In the genomic region with DNA sequence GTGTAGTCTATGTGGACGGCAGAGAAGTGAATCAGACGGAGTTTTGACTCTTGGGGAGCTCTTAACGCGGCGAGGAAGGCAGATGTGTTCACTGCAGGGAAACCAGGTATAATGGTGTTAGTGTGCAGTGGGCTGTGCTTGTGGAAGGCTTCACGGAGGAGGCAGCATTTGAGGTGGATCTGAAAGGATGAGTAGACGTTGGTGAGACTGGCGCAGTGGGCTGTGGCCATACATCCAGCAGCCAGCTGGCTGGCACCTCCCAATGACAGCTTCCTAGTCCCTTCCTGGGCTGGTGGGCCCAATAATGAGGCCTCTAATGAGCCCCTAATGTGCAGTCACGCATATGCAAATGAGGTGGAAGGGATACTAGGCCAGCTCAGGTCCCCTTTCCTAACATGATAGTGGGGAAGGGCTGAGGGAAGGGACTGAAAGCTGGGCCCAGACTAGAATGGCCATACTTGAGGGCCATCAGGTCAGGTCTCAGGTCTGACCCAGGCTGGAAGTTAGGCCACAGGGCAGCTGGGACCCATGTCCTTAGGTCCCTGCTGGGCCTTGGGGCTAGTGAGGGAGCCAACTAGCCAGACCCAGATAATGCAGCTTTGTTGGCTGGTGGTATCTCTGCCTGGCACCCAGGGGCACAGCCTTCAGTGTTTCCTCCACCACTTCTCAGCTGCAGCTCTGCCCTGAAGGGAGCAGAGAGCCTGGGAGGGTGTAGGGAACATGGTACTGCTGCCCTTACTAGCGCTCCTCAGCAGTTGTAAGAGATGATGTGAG, we compare ENCODE assay signal across 8 cellular contexts. TPM values are rescaled to one million over a fixed set of nuclear protein-coding genes. Genes with fewer than 3 reads are reported as not detected.
DNase-seq lines count a peak whose midpoint lies in the region; ATAC-seq, FAIRE-seq and TF ChIP-seq lines count a peak whose summit lies in the region.
"Had no signal": no experiment of that assay in that cellular context is flagged by ENCODE, and none has a peak within 500 bp of the region (broad histone marks: within the 10 kb centered on the region; RNA-seq: fewer than 3 reads in every experiment).

No MANE protein-coding gene starts in this region.

- peak; percentile 44 for FAIRE-seq in keratinocyte (lab: Jason Lieb, UNC)

- H4K91ac ChIP-seq in IMR-90 (ENCODE audit: insufficient read depth, low read depth, low read length) = no peak overlapping the region

- intact Hi-C loops in IMR-90 (cut with micrococcal nuclease) = loop anchor here (5.0 kb wide), 1 partner anchor 42 kb away; no protein-coding TSS in a partner anchor

- peaks cover 67% of the 10 kb centered on the region for H3K4me1 Mint-ChIP-seq in activated naive CD4-positive, alpha-beta T cell treated with anti-CD3 and anti-CD28 coated beads, Interleukin-2, amount 50 U/mL, for 24 hours

- H4K8ac ChIP-seq in IMR-90 (ENCODE audit: low read depth in 2 of 2, low read length in 2 of 2) = peak overlapping the region; percentile 67 to 74; a peak in 2 of 4 replicates

- H3K4me1 ChIP-seq in IMR-90 (ENCODE audit: control insufficient read depth, insufficient read depth, low read length) (peaks cover 26% of the 10 kb centered on the region), keratinocyte (ENCODE audit: control insufficient read depth, extremely low read depth, insufficient read depth, low read length) (peaks cover 73% of the 10 kb centered on the region), stomach smooth muscle (ENCODE audit: control insufficient read depth, insufficient read depth, low read length) (peaks cover 78% of the 10 kb centered on the region)

- H3K36me3 Mint-ChIP-seq in activated naive CD4-positive, alpha-beta T cell treated with anti-CD3 and anti-CD28 coated beads, Interleukin-2, amount 50 U/mL, for 24 hours = peaks cover 8% of the 10 kb centered on the region

- H3K4ac ChIP-seq in IMR-90 (ENCODE audit: low read depth, low read length) = peak overlapping the region; percentile 73

- dilution Hi-C loops in IMR-90 (cut with HindIII; ENCODE audit: low sequenced_read_pairs, unreplicated experiment) = no loop called here
- dilution Hi-C loops in keratinocyte (cut with MboI; ENCODE audit: extremely low pct_ligation_motif_present, low sequenced_read_pairs) = no loop called here

- H3K79me1 ChIP-seq in IMR-90 (ENCODE audit: low read depth in 1 of 2, low read length in 2 of 2) = peaks cover 6 to 54% of the 10 kb centered on the region in 2 experiments; a peak in 3 of 4 replicates

- H3K9ac ChIP-seq in IMR-90 (ENCODE audit: low read depth, low read length) (peak overlapping the region; percentile 79; the same call in 1 of the 2 replicates), keratinocyte (ENCODE audit: control insufficient read depth, extremely low read depth, insufficient read depth, low read length) (peak overlapping the region; percentile 88), stomach smooth muscle (ENCODE audit: low read length in 2 of 2) (peak overlapping the region; percentile 75)

- CTCF ChIA-PET in IMR-90 (lab: Yijun Ruan, JAX) = interaction anchor here (0.8 to 1.9 kb wide), 2 partner anchors 10 kb away, joined by 3 to 9 read pairs; partner anchors contain the start of gene TRAPPC3

- peak overlapping the region; percentile 98 for H3K27ac Mint-ChIP-seq in activated naive CD4-positive, alpha-beta T cell treated with anti-CD3 and anti-CD28 coated beads, Interleukin-2, amount 50 U/mL, for 24 hours

- WGBS in IMR-90 (ENCODE audit: extremely low coverage in 2 of 2, insufficient read length in 1 of 2), 2 experiments = 92% methylated on average over 7 of the region's 10 CpGs; no CpG with 5 or more reads in 1 of the 2 experiments

- peak overlapping the region; percentile 83 for H3K23ac ChIP-seq in IMR-90 (ENCODE audit: low read depth, low read length)

- H3K27me3 Mint-ChIP-seq in activated naive CD4-positive, alpha-beta T cell treated with anti-CD3 and anti-CD28 coated beads, Interleukin-2, amount 50 U/mL, for 24 hours = no peaks in the 10 kb centered on the region

- DNase-seq in IMR-90 = no peak
- DNase-seq in keratinocyte (ENCODE audit: low read depth, low spot score) = no peak
- no peak for DNase-seq in GM19240 (ENCODE audit: insufficient read length, low spot score)
- DNase-seq in stimulated activated naive CD4-positive, alpha-beta T cell (lab: John Stamatoyannopoulos, UW) = no peak
- DNase-seq: stimulated activated naive CD4-positive, alpha-beta T cell treated with Interleukin-2 at 50 U/mL for 16 hours had no signal

- H3K36me3 ChIP-seq in IMR-90 (ENCODE audit: control insufficient read depth, insufficient read depth, low read length) (peaks cover 15% of the 10 kb centered on the region), keratinocyte (ENCODE audit: control insufficient read depth in 2 of 2, extremely low read depth in 1 of 2, insufficient read depth in 2 of 2, low read length in 2 of 2) (peaks cover 6 to 49% of the 10 kb centered on the region in 2 experiments), stomach smooth muscle (ENCODE audit: control insufficient read depth in 2 of 2, insufficient read depth in 2 of 2, low read length in 2 of 2) (peaks cover 3 to 8% of the 10 kb centered on the region in 2 donors)

- H2BK5ac ChIP-seq in IMR-90 (ENCODE audit: low read depth, low read length, poor library complexity, severe bottlenecking) = peak overlapping the region; percentile 54

- in situ Hi-C loops in IMR-90 (cut with MboI; ENCODE audit: low sequenced_read_pairs) = no loop called here

- H2BK20ac ChIP-seq in IMR-90 (ENCODE audit: low read depth, low read length) = no peak overlapping the region

- no peak for TF ChIP-seq CTCF in IMR-90 (conservative IDR thresholded peaks at IDR 0.05; ENCODE audit: low read depth, low read length)
- no peak for TF ChIP-seq CTCF in keratinocyte (optimal IDR thresholded peaks at IDR 0.05 in 1 of 3, IDR thresholded peaks at IDR 0.05 in 1 of 3, conservative IDR thresholded peaks at IDR 0.05 in 1 of 3; ENCODE audit: extremely low read depth in 1 of 3, insufficient read depth in 2 of 3, low read length in 3 of 3)

- H4K20me1 ChIP-seq in IMR-90 (ENCODE audit: insufficient read depth, low read length) (peaks cover 83% of the 10 kb centered on the region), keratinocyte (ENCODE audit: control insufficient read depth, extremely low read depth, insufficient read depth, low read length) (peaks cover 8% of the 10 kb centered on the region)

- H2BK15ac ChIP-seq in IMR-90 (ENCODE audit: low read depth, low read length) = no peak overlapping the region

- H2AK5ac ChIP-seq in IMR-90 (ENCODE audit: low read depth, low read length) = peak overlapping the region; percentile 43; the same call in 1 of the 2 replicates

- H3K9me3 Mint-ChIP-seq in activated naive CD4-positive, alpha-beta T cell treated with anti-CD3 and anti-CD28 coated beads, Interleukin-2, amount 50 U/mL, for 24 hours = no peaks in the 10 kb centered on the region

- H3K4me3 Mint-ChIP-seq in activated naive CD4-positive, alpha-beta T cell treated with anti-CD3 and anti-CD28 coated beads, Interleukin-2, amount 50 U/mL, for 24 hours = peak overlapping the region; percentile 88

- no peak overlapping the region for H2AFZ ChIP-seq in IMR-90 (replicated peaks; ENCODE audit: low read length, poor library complexity)
- no peak overlapping the region for H2AFZ ChIP-seq in keratinocyte (ENCODE audit: control insufficient read depth, low read length)

- no peak overlapping the region for H4K5ac ChIP-seq in IMR-90 (ENCODE audit: low read depth, low read length)

- H3K79me2 ChIP-seq in keratinocyte (ENCODE audit: control insufficient read depth, insufficient read depth, low read length) = peaks cover 92% of the 10 kb centered on the region

- no peak for ATAC-seq in IMR-90 (ENCODE audit: low read depth)
- no peak for ATAC-seq in GM19328 (IDR thresholded peaks at IDR 0.05; ENCODE audit: unreplicated experiment)

- peak overlapping the region; percentile 74 for H3K14ac ChIP-seq in IMR-90 (replicated peaks; ENCODE audit: low read depth, low read length)

- no peak overlapping the region for H3K4me3 ChIP-seq in IMR-90 (ENCODE audit: insufficient read depth, low read depth, low read length)
- peak overlapping the region; percentile 9 to 59 (median 56) for H3K4me3 ChIP-seq in keratinocyte (ENCODE audit: control insufficient read depth in 2 of 3, extremely low read depth in 1 of 3, insufficient read depth in 2 of 3, low read depth in 1 of 3, low read length in 3 of 3)
- H3K4me3 ChIP-seq in stomach smooth muscle (ENCODE audit: low read length in 2 of 2) = peak overlapping the region; percentile 71 to 75

- TF ChIP-seq POLR2A in IMR-90 (IDR thresholded peaks at IDR 0.05; ENCODE audit: low read depth, low read length) = no peak

- H3K27me3 ChIP-seq in IMR-90 (ENCODE audit: control insufficient read depth, insufficient read depth, low read length) = no peaks in the 10 kb centered on the region
- H3K27me3 ChIP-seq in keratinocyte (ENCODE audit: control insufficient read depth, extremely low read depth, insufficient read depth, low read length) = no peaks in the 10 kb centered on the region
- no peaks in the 10 kb centered on the region for H3K27me3 ChIP-seq in stomach smooth muscle (ENCODE audit: control insufficient read depth in 1 of 2, insufficient read depth in 2 of 2, low read length in 2 of 2)

- H3K4me2 ChIP-seq in IMR-90 (ENCODE audit: low read depth, low read length) (peak overlapping the region; percentile 81; the same call in 1 of the 2 replicates), keratinocyte (ENCODE audit: control insufficient read depth, extremely low read depth, insufficient read depth, low read depth, low read length) (peak overlapping the region; percentile 95)

- H2BK120ac ChIP-seq in IMR-90 (ENCODE audit: low read depth, low read length) = no peak overlapping the region

- BruUV-seq in IMR-90 (replicated peaks; lab: Mats Ljungman, UMichigan) = no TSS peak

- no peak for TF ChIP-seq RAD21 in IMR-90 (IDR thresholded peaks at IDR 0.05; ENCODE audit: low read length)

- H3K9me1 ChIP-seq in IMR-90 (ENCODE audit: insufficient read depth, low read length) (peaks cover 20% of the 10 kb centered on the region), keratinocyte (ENCODE audit: control insufficient read depth, extremely low read depth, insufficient read depth, low read length) (no peaks in the 10 kb centered on the region)

- H3K27ac ChIP-seq in IMR-90 (ENCODE audit: insufficient read depth, low read length) (peak overlapping the region; percentile 89; the same call in 1 of the 2 replicates), keratinocyte (ENCODE audit: control insufficient read depth, insufficient read depth, low read length) (peak overlapping the region; percentile 98), stomach smooth muscle (ENCODE audit: low read length) (peak overlapping the region; percentile 81)

- POLR2A ChIA-PET in IMR-90 (lab: Charles Lee; ENCODE audit: unreplicated experiment) = no interaction called here

- H2AK9ac ChIP-seq in IMR-90 (replicated peaks; ENCODE audit: low read depth, low read length, poor library complexity) = peak overlapping the region; percentile 91

- no peak overlapping the region for H3K18ac ChIP-seq in IMR-90 (ENCODE audit: low read depth, low read length)

- H3K9me3 ChIP-seq in IMR-90 (ENCODE audit: control insufficient read depth, insufficient read depth, low read length) (no peaks in the 10 kb centered on the region), keratinocyte (ENCODE audit: control insufficient read depth, low read depth, low read length) (no peaks in the 10 kb centered on the region), stomach smooth muscle (ENCODE audit: control insufficient read depth in 2 of 2, low read length in 2 of 2) (no peaks in the 10 kb centered on the region)

- H3K56ac ChIP-seq in IMR-90 (ENCODE audit: extremely low read depth, insufficient read depth, low read length) = no peak overlapping the region

RNA-seq across cellular contexts. Expression of gene MAP7D1, which starts 3.8 kb away (rescaled TPM):
- total RNA-seq in IMR-90 (2012; rRNA removed) = 30.8 and 32.3 TPM in 2 replicates
- polyA plus RNA-seq in IMR-90 (2012; rRNA removed) = 81.9 and 83.2 TPM in 2 replicates
- 96.4 and 165 TPM in 2 replicates for polyA plus RNA-seq in IMR-90 (2012; cell fraction: cytosol; rRNA removed)
- 182 and 323 TPM in 2 replicates for polyA plus RNA-seq in IMR-90 (2012; cell fraction: nucleus; rRNA removed; ENCODE audit: low replicate concordance)
- 75.0 to 168 TPM (median 84.4 TPM) in 3 replicates for polyA plus RNA-seq in keratinocyte
- polyA plus RNA-seq in keratinocyte (2011; ENCODE audit: low read depth) = 232 TPM
- 78.2 and 125 TPM in 2 replicates for polyA plus RNA-seq in keratinocyte (2011; cell fraction: cytosol; rRNA removed)
- polyA plus RNA-seq in keratinocyte (2011; cell fraction: nucleus; rRNA removed) = 171 and 172 TPM in 2 replicates
- 165 and 219 TPM in 2 replicates for polyA plus RNA-seq in keratinocyte (2012; ENCODE audit: low replicate concordance)
- 61.2 to 253 TPM (median 62.4 TPM) in 3 replicates for polyA minus RNA-seq in keratinocyte
- 213 TPM for polyA minus RNA-seq in keratinocyte (2011; cell fraction: cytosol; rRNA and poly(A)+ RNA removed)
- 86.6 and 113 TPM in 2 replicates for polyA minus RNA-seq in keratinocyte (2011; cell fraction: nucleus; rRNA and poly(A)+ RNA removed)

RNA-seq across cellular contexts. Expression of gene TRAPPC3, which starts 10.5 kb away (rescaled TPM):
- total RNA-seq in IMR-90 (2012; rRNA removed) = 76.0 and 101 TPM in 2 replicates
- 63.5 and 77.8 TPM in 2 replicates for polyA plus RNA-seq in IMR-90 (2012; rRNA removed)
- polyA plus RNA-seq in IMR-90 (2012; cell fraction: cytosol; rRNA removed) = 67.3 and 70.8 TPM in 2 replicates
- 31.1 and 62.4 TPM in 2 replicates for polyA plus RNA-seq in IMR-90 (2012; cell fraction: nucleus; rRNA removed; ENCODE audit: low replicate concordance)
- 145 to 173 TPM (median 169 TPM) in 3 replicates for polyA plus RNA-seq in keratinocyte
- 97.0 TPM for polyA plus RNA-seq in keratinocyte (2011; ENCODE audit: low read depth)
- 145 and 218 TPM in 2 replicates for polyA plus RNA-seq in keratinocyte (2011; cell fraction: cytosol; rRNA removed)
- 115 TPM in 2 replicates for polyA plus RNA-seq in keratinocyte (2011; cell fraction: nucleus; rRNA removed)
- polyA plus RNA-seq in keratinocyte (2012; ENCODE audit: low replicate concordance) = 105 and 147 TPM in 2 replicates
- 18.6 to 56.0 TPM (median 55.2 TPM) in 3 replicates for polyA minus RNA-seq in keratinocyte
- 210 TPM for polyA minus RNA-seq in keratinocyte (2011; cell fraction: cytosol; rRNA and poly(A)+ RNA removed)
- polyA minus RNA-seq in keratinocyte (2011; cell fraction: nucleus; rRNA and poly(A)+ RNA removed) = 24.0 and 30.9 TPM in 2 replicates

RNA-seq across cellular contexts. Expression of gene COL8A2, which starts 34.8 kb away (rescaled TPM):
- 0.54 and 0.56 TPM in 2 replicates for total RNA-seq in IMR-90 (2012; rRNA removed)
- polyA plus RNA-seq in IMR-90 (2012; rRNA removed) (0.83 and 1.1 TPM in 2 replicates), keratinocyte (0.09 to 0.28 TPM (median 0.23 TPM) in 3 replicates)
- 0.82 and 1.6 TPM in 2 replicates for polyA plus RNA-seq in IMR-90 (2012; cell fraction: cytosol; rRNA removed)
- polyA plus RNA-seq in IMR-90 (2012; cell fraction: nucleus; rRNA removed; ENCODE audit: low replicate concordance) = 0.79 and 0.88 TPM in 2 replicates
- 0.06 TPM for polyA plus RNA-seq in keratinocyte (2011; ENCODE audit: low read depth)
- polyA plus RNA-seq in keratinocyte (2011; cell fraction: cytosol; rRNA removed) = 0.05 and 0.06 TPM in 2 replicates
- polyA plus RNA-seq in keratinocyte (2011; cell fraction: nucleus; rRNA removed) = 0.38 and 0.63 TPM in 2 replicates
- 0.18 and 0.39 TPM in 2 replicates for polyA plus RNA-seq in keratinocyte (2012; ENCODE audit: low replicate concordance)
- 0.06 to 1.1 TPM (median 0.30 TPM) in 3 replicates for polyA minus RNA-seq in keratinocyte
- not detected for polyA minus RNA-seq in keratinocyte (2011; cell fraction: cytosol; rRNA and poly(A)+ RNA removed)
- polyA minus RNA-seq in keratinocyte (2011; cell fraction: nucleus; rRNA and poly(A)+ RNA removed) = 0.53 and 0.54 TPM in 2 replicates
